ENCODE assay signal across 6 cellular contexts in genomic region chr18:49149011-49149410, GRCh38.
"Had no signal": no experiment of that assay in that cellular context is flagged by ENCODE, and none has a peak within 500 bp of the region (broad histone marks: within the 10 kb centered on the region; RNA-seq: fewer than 3 reads in every experiment).

No MANE protein-coding gene starts in this region.

- H3K9me3 Mint-ChIP-seq: GM23338, H9 had no signal

- H3K4me3 Mint-ChIP-seq: GM23338, H9 had no signal

- ATAC-seq: GM23338, K562 had no signal

- DNase-seq: H9, HCEC 1CT, IMR-90, KG1 had no signal

- H3K4me1 Mint-ChIP-seq: GM23338, H9 had no signal

- H3K27ac Mint-ChIP-seq: GM23338, H9 had no signal
